15 cellular contexts compared by ENCODE assay signal in genomic region chr7:38211940-38212339, GRCh38. TPM values are rescaled to one million over a fixed set of nuclear protein-coding genes. Genes with fewer than 3 reads are reported as not detected.
DNase-seq lines count a peak whose midpoint lies in the region; ATAC-seq and TF ChIP-seq lines count a peak whose summit lies in the region.
"Had no signal": no experiment of that assay in that cellular context is flagged by ENCODE, and none has a peak within 500 bp of the region (broad histone marks: within the 10 kb centered on the region; RNA-seq: fewer than 3 reads in every experiment).

No MANE protein-coding gene starts in this region.

- H4K20me1 ChIP-seq in Karpas-422 (ENCODE audit: insufficient read depth, low read depth, low read length), result no peaks in the 10 kb centered on the region

- peaks cover 11% of the 10 kb centered on the region for H3K36me3 Mint-ChIP-seq in central memory CD8-positive, alpha-beta T cell (ENCODE audit: insufficient read depth)

- peaks cover 11 to 15% of the 10 kb centered on the region in 2 donors for H3K4me1 ChIP-seq in thyroid gland
- peaks cover 0 to 26% of the 10 kb centered on the region in 2 donors for H3K4me1 ChIP-seq in left lung
- 0 out of 2 replicates have a peak, but pooled peaks cover 3% of the 10 kb centered on the region for H3K4me1 ChIP-seq in Karpas-422 (ENCODE audit: low read length)

- H3K79me2 ChIP-seq in Karpas-422 (ENCODE audit: low read length), result peaks cover 7% of the 10 kb centered on the region

- intact Hi-C loops in Right ventricle myocardium superior (cut with DNase I), result no loop called here
- intact Hi-C loops in cardiac septum (cut with DNase I), result no loop called here
- intact Hi-C loops in thyroid gland (cut with DNase I), result loop anchor here (10.0 kb wide), 1 partner anchor 103 kb away; no protein-coding TSS in a partner anchor
- intact Hi-C loops in left lung (cut with DNase I), result no loop called here

- peaks cover 20% of the 10 kb centered on the region for H3K4me1 Mint-ChIP-seq in central memory CD8-positive, alpha-beta T cell

- DNase-seq in Right ventricle myocardium superior (peak; percentile 55), cardiac septum (ENCODE audit: low spot score) (no peak), medulla oblongata (ENCODE audit: extremely low spot score) (peak; percentile 81), thyroid gland (peak; percentile 57), left lung (no peak), Karpas-422 (no peak)
- no peak for DNase-seq in central memory CD8-positive, alpha-beta T cell (ENCODE audit: low spot score in 2 of 2)
- DNase-seq: activated B cell treated with CpG ODN at 0.5 μM for 24 hours; activated CD8-positive, alpha-beta memory T cell treated with anti-CD3 and anti-CD28 coated beads for 24 hours; activated effector memory CD4-positive, alpha-beta T cell treated with Interleukin-2 at 50 U/mL for 16 hours; foreskin fibroblast; NCI-H1417 treated with DMSO at 0.1 percent for 48 hours; pancreas had no signal

- no peak overlapping the region for H3K4me2 ChIP-seq in Karpas-422 (ENCODE audit: low read depth, low read length, poor library complexity, severe bottlenecking)

- H3K9ac ChIP-seq in Karpas-422 (ENCODE audit: low read length), result no peak overlapping the region

- H3K36me3 ChIP-seq in thyroid gland (peaks cover 1 to 8% of the 10 kb centered on the region in 2 donors), left lung (peaks cover 0 to 25% of the 10 kb centered on the region in 2 donors), Karpas-422 (ENCODE audit: insufficient read depth, low read length) (no peaks in the 10 kb centered on the region; the same call in 1 of the 2 replicates)

- peak overlapping the region; percentile 7 for H3K27ac Mint-ChIP-seq in central memory CD8-positive, alpha-beta T cell (ENCODE audit: low read depth)
- H3K27ac Mint-ChIP-seq: activated B cell treated with CpG ODN at 0.5 μM for 24 hours had no signal

- H3K27ac ChIP-seq in thyroid gland (peak overlapping the region in 2 of 3 donors; percentile 11 to 20), left lung (no peak overlapping the region), Karpas-422 (ENCODE audit: low read length) (no peak overlapping the region)
- H3K27ac ChIP-seq: pancreas, suprapubic skin had no signal

- H3K4me3 Mint-ChIP-seq in central memory CD8-positive, alpha-beta T cell, result no peak overlapping the region
- H3K4me3 Mint-ChIP-seq: activated B cell treated with CpG ODN at 0.5 μM for 24 hours had no signal

- no peak overlapping the region for H3K4me3 ChIP-seq in thyroid gland (replicated peaks in 1 of 3)
- H3K4me3 ChIP-seq in left lung, result no peak overlapping the region
- no peak overlapping the region for H3K4me3 ChIP-seq in Karpas-422 (ENCODE audit: low read length)
- H3K4me3 ChIP-seq: pancreas, suprapubic skin had no signal

- H3K9me2 ChIP-seq in Karpas-422 (replicated peaks; ENCODE audit: insufficient read depth, low read length), result no peaks in the 10 kb centered on the region

- WGBS in thyroid gland, 2 donors, result 26 to 28% methylated on average over 3 of the region's 3 CpGs

- peak; percentile 46 for ATAC-seq in Right ventricle myocardium superior (ENCODE audit: poor library complexity)
- ATAC-seq in central memory CD8-positive, alpha-beta T cell (replicated peaks; ENCODE audit: extremely low read depth, poor library complexity, severe bottlenecking), result no peak
- no peak for ATAC-seq in left lung
- no peak for ATAC-seq in GM18909 (IDR thresholded peaks at IDR 0.05; ENCODE audit: poor library complexity, unreplicated experiment)

- H3K9me3 ChIP-seq in thyroid gland (no peaks in the 10 kb centered on the region), left lung (no peaks in the 10 kb centered on the region), Karpas-422 (ENCODE audit: low read length) (no peaks in the 10 kb centered on the region)
- H3K9me3 ChIP-seq: pancreas, suprapubic skin had no signal

- H3K9me3 Mint-ChIP-seq in central memory CD8-positive, alpha-beta T cell, result no peaks in the 10 kb centered on the region
- H3K9me3 Mint-ChIP-seq: activated B cell treated with CpG ODN at 0.5 μM for 24 hours had no signal

- H3K27me3 ChIP-seq in thyroid gland (no peaks in the 10 kb centered on the region), left lung (no peaks in the 10 kb centered on the region), Karpas-422 (ENCODE audit: low read length) (no peaks in the 10 kb centered on the region)
- H3K27me3 ChIP-seq: pancreas, suprapubic skin had no signal

- no peak overlapping the region for H2AFZ ChIP-seq in Karpas-422 (ENCODE audit: low read length)

- TF ChIP-seq CTCF in thyroid gland (IDR thresholded peaks at IDR 0.05), result no peak
- no peak for TF ChIP-seq CTCF in left lung (IDR thresholded peaks at IDR 0.05)

- no peaks in the 10 kb centered on the region for H3K27me3 Mint-ChIP-seq in central memory CD8-positive, alpha-beta T cell
- H3K27me3 Mint-ChIP-seq: activated B cell treated with CpG ODN at 0.5 μM for 24 hours had no signal

- TF ChIP-seq POLR2A in thyroid gland (IDR thresholded peaks at IDR 0.05), result no peak

RNA-seq across cellular contexts. Expression of gene STARD3NL, which starts 33.9 kb away (rescaled TPM):
- total RNA-seq in Right ventricle myocardium superior (21.8 TPM), cardiac septum (26.4 TPM), thyroid gland (10 to 100 TPM; 53.1 to 77.4 (median 62.0) TPM), left lung (10 to 100 TPM; 53.4 to 62.2 TPM)
- 29.4 and 50.4 TPM in 2 replicates for total RNA-seq in Karpas-422 (2014; rRNA removed; shearing (Covaris generic); ENCODE audit: low replicate concordance)

Comparison
In these comparisons a context has a peak if more than half of its experiments do, and no peak if none do; other contexts are left out.
1. DNase-seq: peak in Right ventricle myocardium superior (single experiment), medulla oblongata (single experiment) and thyroid gland (2 of 2); none in cardiac septum (single experiment), central memory CD8-positive, alpha-beta T cell (0 of 2), left lung (0 of 2) and Karpas-422 (single experiment).
2. H3K27ac ChIP-seq: peak in thyroid gland (2 of 3); none in left lung (0 of 2) and Karpas-422 (single experiment).